Comparison of ENCODE assay signal across 8 cellular contexts in the genomic region with DNA sequence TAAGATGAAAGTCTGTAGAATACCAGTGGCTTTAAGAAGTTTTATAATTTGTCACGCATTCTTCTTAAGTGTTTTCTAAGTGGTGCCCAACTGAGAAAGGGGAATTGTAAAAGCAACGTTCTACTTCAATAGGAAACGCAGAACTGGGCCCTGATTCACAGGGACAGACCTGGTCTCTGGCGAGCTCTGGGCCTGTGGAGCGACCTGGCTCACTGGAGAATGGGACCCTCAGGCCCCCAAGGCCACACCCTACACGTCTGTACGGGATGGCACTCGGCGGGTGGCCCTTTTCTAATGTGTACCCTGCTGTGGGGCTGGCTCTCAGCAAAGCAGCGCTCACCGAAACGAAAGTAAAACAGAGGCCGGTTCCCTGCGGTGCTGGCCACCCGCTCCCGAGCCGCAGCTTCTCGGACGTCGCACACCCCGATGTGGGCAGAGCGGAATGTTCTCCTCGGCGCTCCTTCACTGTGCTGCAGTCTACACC.
A peak's percentile ranks its signal among the peaks of the same experiment; 100 is the strongest.
DNase-seq lines count a peak whose midpoint lies in the region; ATAC-seq, FAIRE-seq and TF ChIP-seq lines count a peak whose summit lies in the region.

No MANE protein-coding gene starts in this region.

- no peak overlapping the region for H4K91ac ChIP-seq in H1 (replicated peaks; ENCODE audit: insufficient read length, low read length)

- no peaks in the 10 kb centered on the region for H3K36me3 Mint-ChIP-seq in naive thymus-derived CD4-positive, alpha-beta T cell

- intact Hi-C loops in naive thymus-derived CD4-positive, alpha-beta T cell (cut with micrococcal nuclease) = loop anchor here (2.0 to 10.0 kb wide), 2 partner anchors 34 to 560 kb away; partner anchors contain the start of gene IDI1 (in 1 of the 2)

- H2AK5ac ChIP-seq in H1 (ENCODE audit: low read depth, low read length) = no peak overlapping the region

- H3K4me2 ChIP-seq in DOHH2 (ENCODE audit: low read length) = peak overlapping the region; percentile 30
- peak overlapping the region in 1 of 2 experiments; percentile 39; a peak in 2 of 4 replicates for H3K4me2 ChIP-seq in H1 (ENCODE audit: insufficient read depth in 1 of 2, low read depth in 2 of 2, low read length in 2 of 2)

- H3F3A ChIP-seq in DOHH2 (ENCODE audit: control insufficient read depth, insufficient read depth) = no peaks in the 10 kb centered on the region

- peak overlapping the region; percentile 73 to 95 (median 86) for H3K4me3 Mint-ChIP-seq in naive thymus-derived CD4-positive, alpha-beta T cell

- no peak overlapping the region for H4K5ac ChIP-seq in H1 (ENCODE audit: insufficient read length, low read depth, low read length)

- ATAC-seq in HG03045 (IDR thresholded peaks at IDR 0.05; ENCODE audit: unreplicated experiment) = peak; percentile 64
- ATAC-seq in naive thymus-derived CD4-positive, alpha-beta T cell = peak; percentile 59

- H2AFZ ChIP-seq in H1 (ENCODE audit: low read length) = no peak overlapping the region

- H3K79me2 ChIP-seq in DOHH2 (ENCODE audit: control insufficient read depth, low read length) (peaks cover 43% of the 10 kb centered on the region), H1 (ENCODE audit: control insufficient read depth in 1 of 2, insufficient read depth in 2 of 2, low read length in 2 of 2) (no peaks in the 10 kb centered on the region)

- peak overlapping the region; percentile 54; the same call in 1 of the 2 replicates for H2BK5ac ChIP-seq in H1 (ENCODE audit: low read depth, low read length)

- no peaks in the 10 kb centered on the region for H3K27me3 ChIP-seq in DOHH2 (ENCODE audit: control insufficient read depth, low read length)
- no peaks in the 10 kb centered on the region; a peak in 2 of 7 replicates for H3K27me3 ChIP-seq in H1 (replicated peaks in 1 of 4; ENCODE audit: control insufficient read depth in 3 of 4, extremely low read depth in 1 of 4, insufficient read depth in 3 of 4, low read length in 3 of 4)
- no peaks in the 10 kb centered on the region for H3K27me3 ChIP-seq in naive thymus-derived CD4-positive, alpha-beta T cell (ENCODE audit: control insufficient read depth in 2 of 2, insufficient read depth in 2 of 2, low read length in 2 of 2)

- H4K8ac ChIP-seq in H1 (ENCODE audit: extremely low read depth, insufficient read depth, low read length) = no peak overlapping the region

- no peak overlapping the region for H2BK120ac ChIP-seq in H1 (replicated peaks; ENCODE audit: low read depth, low read length)

- POLR2A ChIA-PET in H1 (lab: Charles Lee; ENCODE audit: partially characterized antibody) = no interaction called here
- POLR2A ChIA-PET in naive thymus-derived CD4-positive, alpha-beta T cell (lab: Charles Lee) = interaction anchor here (0.5 to 4.2 kb wide), 5 partner anchors 13 to 584 kb away, joined by 3 to 28 read pairs (median 9); no protein-coding TSS in a partner anchor

- peak overlapping the region; percentile 88 to 99 (median 94) for H3K27ac Mint-ChIP-seq in naive thymus-derived CD4-positive, alpha-beta T cell

- no peaks in the 10 kb centered on the region for H4K20me1 ChIP-seq in DOHH2 (ENCODE audit: control insufficient read depth, insufficient read depth, low read depth, low read length)
- peaks cover 0 to 11% of the 10 kb centered on the region in 2 experiments for H4K20me1 ChIP-seq in H1 (replicated peaks in 1 of 2; ENCODE audit: control insufficient read depth in 1 of 2, insufficient read depth in 2 of 2, low read length in 2 of 2)

- H3K18ac ChIP-seq in H1 (ENCODE audit: extremely low read depth, low read length) = no peak overlapping the region

- TF ChIP-seq RAD21 in H1 (IDR thresholded peaks at IDR 0.05 in 1 of 2, conservative IDR thresholded peaks at IDR 0.05 in 1 of 2; ENCODE audit: low read depth in 2 of 2, low read length in 2 of 2) = no peak

- no peak overlapping the region for H3K9ac ChIP-seq in H1 (replicated peaks in 1 of 4; ENCODE audit: extremely low read depth in 1 of 4, low read depth in 3 of 4, low read length in 3 of 4)

- H3K9me3 Mint-ChIP-seq in naive thymus-derived CD4-positive, alpha-beta T cell = no peaks in the 10 kb centered on the region

- no peak for TF ChIP-seq POLR2A in H1 (IDR thresholded peaks at IDR 0.05; ENCODE audit: control extremely low read depth in 1 of 2, low read depth in 2 of 2, low read length in 2 of 2)

- no peak overlapping the region for H3K23ac ChIP-seq in H1 (ENCODE audit: insufficient read length)

- no peaks in the 10 kb centered on the region; the same call in 1 of the 2 replicates for H3K23me2 ChIP-seq in H1 (ENCODE audit: low read depth, low read length)

- TF ChIP-seq CTCF in DOHH2 (IDR thresholded peaks at IDR 0.05; ENCODE audit: low read depth, low read length, poor library complexity, severe bottlenecking) (no peak), WI38 (IDR thresholded peaks at IDR 0.05; ENCODE audit: low read depth, low read length) (no peak), H1 (IDR thresholded peaks at IDR 0.05; ENCODE audit: control extremely low read depth in 1 of 3, insufficient read depth in 1 of 3, low read depth in 1 of 3, low read length in 3 of 3) (no peak)

- H3K4me1 ChIP-seq in DOHH2 (ENCODE audit: control insufficient read depth, low read length) = peaks cover 9% of the 10 kb centered on the region
- peaks cover 2 to 14% (median 4%) of the 10 kb centered on the region in 4 experiments; a peak in 5 of 7 replicates for H3K4me1 ChIP-seq in H1 (replicated peaks in 1 of 4; ENCODE audit: control insufficient read depth in 3 of 4, insufficient read depth in 4 of 4, low read length in 3 of 4)
- H3K4me1 ChIP-seq in naive thymus-derived CD4-positive, alpha-beta T cell (ENCODE audit: control insufficient read depth in 2 of 2, insufficient read depth in 2 of 2, low read length in 2 of 2) = no peaks in the 10 kb centered on the region

- no peak overlapping the region for H3K56ac ChIP-seq in H1 (replicated peaks; ENCODE audit: insufficient read length, low read depth, low read length)

- no peaks in the 10 kb centered on the region for H3K27me3 Mint-ChIP-seq in naive thymus-derived CD4-positive, alpha-beta T cell

- DNase-seq in H1 (ENCODE audit: low read depth in 1 of 2, low spot score in 2 of 2) (peak in 1 of 2 experiments; percentile 63), NCI-H1694 (lab: John Stamatoyannopoulos, UW) (no peak), GDM1 (lab: John Stamatoyannopoulos, UW) (no peak), NCI-H524 treated with DMSO at 0.1 percent for 48 hours (lab: John Stamatoyannopoulos, UW) (no peak)
- peak in 5 of 9 donors; percentile 5 to 35 (median 22) for DNase-seq in naive thymus-derived CD4-positive, alpha-beta T cell

- no peak for TF ChIP-seq EP300 in H1 (IDR thresholded peaks at IDR 0.05; ENCODE audit: borderline replicate concordance in 1 of 2, low read depth in 2 of 2, low read length in 2 of 2)

- H3K4me3 ChIP-seq in DOHH2 (ENCODE audit: low read length) (peak overlapping the region; percentile 10), WI38 (ENCODE audit: low read depth, low read length) (peak overlapping the region; percentile 27; the same call in 1 of the 2 replicates), H1 (ENCODE audit: extremely low read depth in 1 of 4, insufficient read depth in 2 of 4, low read depth in 3 of 4, low read length in 4 of 4) (peak overlapping the region in 1 of 4 experiments; percentile 43; a peak in 3 of 8 replicates)
- H3K4me3 ChIP-seq in naive thymus-derived CD4-positive, alpha-beta T cell (ENCODE audit: low read length) = peak overlapping the region; percentile 64

- H3K9me2 ChIP-seq in DOHH2 (replicated peaks; ENCODE audit: control insufficient read depth, low read length) = no peaks in the 10 kb centered on the region

- FAIRE-seq in H1 (lab: Jason Lieb, UNC) = no peak

- WGBS in H1 (ENCODE audit: extremely low coverage in 1 of 2, insufficient coverage in 1 of 2, insufficient read length in 1 of 2, insufficient replicate concordance in 2 of 2, low coverage in 1 of 2, low lambda C conversion rate in 2 of 2, missing lambda C conversion rate in 1 of 2), 2 experiments = 53% methylated on average over 24 of the region's 24 CpGs; no CpG with 5 or more reads in 1 of the 2 experiments

- CTCF ChIA-PET in H1 (lab: Charles Lee; ENCODE audit: partially characterized antibody) = interaction anchor here (0.7 kb wide), 1 partner anchor 27 kb away, joined by 3 read pairs; no protein-coding TSS in a partner anchor
- CTCF ChIA-PET in naive thymus-derived CD4-positive, alpha-beta T cell (lab: Charles Lee) = interaction anchor here (1.2 kb wide), 1 partner anchor 16 kb away, joined by 3 read pairs; no protein-coding TSS in a partner anchor

- no peak overlapping the region for H3K4ac ChIP-seq in H1 (replicated peaks; ENCODE audit: insufficient read length, low read depth, low read length)

- peaks cover 5 to 25% (median 13%) of the 10 kb centered on the region in 7 donors for H3K4me1 Mint-ChIP-seq in naive thymus-derived CD4-positive, alpha-beta T cell

- H3K27ac ChIP-seq in DOHH2 (ENCODE audit: low read depth, low read length) (no peak overlapping the region), H1 (ENCODE audit: low read depth, low read length) (no peak overlapping the region)
- peak overlapping the region; percentile 76 for H3K27ac ChIP-seq in naive thymus-derived CD4-positive, alpha-beta T cell (ENCODE audit: low read depth, low read length)

- no peak overlapping the region for H3K14ac ChIP-seq in H1 (ENCODE audit: insufficient read length)

- H2BK15ac ChIP-seq in H1 (ENCODE audit: low read length) = no peak overlapping the region

- no peak overlapping the region for H2BK20ac ChIP-seq in H1 (ENCODE audit: low read length)

- no peaks in the 10 kb centered on the region for H3K9me3 ChIP-seq in DOHH2 (ENCODE audit: control insufficient read depth, insufficient read depth, low read length)
- no peaks in the 10 kb centered on the region for H3K9me3 ChIP-seq in H1 (ENCODE audit: insufficient read depth in 2 of 2, low read depth in 1 of 2, low read length in 1 of 2)
- H3K9me3 ChIP-seq in naive thymus-derived CD4-positive, alpha-beta T cell (ENCODE audit: control insufficient read depth in 2 of 3, low read length in 3 of 3) = no peaks in the 10 kb centered on the region

- H2BK12ac ChIP-seq in H1 (ENCODE audit: low read depth, low read length) = no peak overlapping the region

- H3K79me1 ChIP-seq in H1 (ENCODE audit: low read depth, low read length) = peaks cover 3% of the 10 kb centered on the region; the same call in 1 of the 2 replicates

- H3K36me3 ChIP-seq in DOHH2 (ENCODE audit: control insufficient read depth, low read length) = peaks cover 63% of the 10 kb centered on the region
- H3K36me3 ChIP-seq in H1 (ENCODE audit: control insufficient read depth in 2 of 4, insufficient read depth in 4 of 4, low read length in 3 of 4) = no peaks in the 10 kb centered on the region
- no peaks in the 10 kb centered on the region for H3K36me3 ChIP-seq in naive thymus-derived CD4-positive, alpha-beta T cell (ENCODE audit: control insufficient read depth in 2 of 3, insufficient read depth in 3 of 3, low read length in 3 of 3)

TF ChIP-seq in H1, 55 proteins besides CTCF, POLR2A, EP300 and RAD21 (continues in another document):
- no peak for TF ChIP-seq SRF (IDR thresholded peaks at IDR 0.05; ENCODE audit: low read depth, low read length)
- no peak for TF ChIP-seq CTBP2 (IDR thresholded peaks at IDR 0.05; ENCODE audit: borderline replicate concordance, insufficient read depth, insufficient read length, low read length)
- no peak for TF ChIP-seq SIX5 (IDR thresholded peaks at IDR 0.05; ENCODE audit: low read depth, low read length)
- TF ChIP-seq HDAC2 (IDR thresholded peaks at IDR 0.05; ENCODE audit: borderline replicate concordance in 1 of 2, low read depth in 2 of 2, low read length in 2 of 2) = no peak

Comparison
In these comparisons a context has a peak if more than half of its experiments do, and no peak if none do; other contexts are left out.
1. DNase-seq: peak in naive thymus-derived CD4-positive, alpha-beta T cell (5 of 9); none in NCI-H1694 (single experiment), GDM1 (single experiment) and NCI-H524 treated with DMSO at 0.1 percent for 48 hours (single experiment).